Comparison of ENCODE assay signal across 8 cellular contexts in genomic region chr6:157068691-157069228, GRCh38.
DNase-seq lines count a peak whose midpoint lies in the region; ATAC-seq and TF ChIP-seq lines count a peak whose summit lies in the region.

No MANE protein-coding gene starts in this region.

- no peaks in the 10 kb centered on the region for H3K27me3 Mint-ChIP-seq in IgD-negative memory B cell

- H3K27me3 ChIP-seq in foreskin keratinocyte: no peaks in the 10 kb centered on the region
- H3K27me3 ChIP-seq in esophagus muscularis mucosa: no peaks in the 10 kb centered on the region
- H3K27me3 ChIP-seq in H7 (ENCODE audit: control insufficient read depth, insufficient read depth, low read length): no peaks in the 10 kb centered on the region

- peaks cover 0 to 2% (median 0%) of the 10 kb centered on the region in 3 donors for H3K9me3 Mint-ChIP-seq in IgD-negative memory B cell

- ATAC-seq in GM18508 (IDR thresholded peaks at IDR 0.05; ENCODE audit: insufficient read depth, unreplicated experiment) (peak; percentile 95), GM21717 (IDR thresholded peaks at IDR 0.05; ENCODE audit: unreplicated experiment) (peak; percentile 98), foreskin keratinocyte (peak; percentile 51)

- WGBS in esophagus muscularis mucosa: 52% methylated on average over 7 of the region's 7 CpGs

- no peak for TF ChIP-seq POLR2A in esophagus muscularis mucosa (IDR thresholded peaks at IDR 0.05; ENCODE audit: low read depth)

- peak overlapping the region in 3 of 4 donors; percentile 5 to 46 (median 18) for H3K4me3 Mint-ChIP-seq in IgD-negative memory B cell

- H3K4me3 ChIP-seq in esophagus muscularis mucosa: no peak overlapping the region
- no peak overlapping the region for H3K4me3 ChIP-seq in H7 (ENCODE audit: insufficient read depth, low read depth, low read length)

- peaks cover 5% of the 10 kb centered on the region for H3K36me3 Mint-ChIP-seq in IgD-negative memory B cell

- no peak overlapping the region for H3K27ac ChIP-seq in foreskin keratinocyte
- H3K27ac ChIP-seq in esophagus muscularis mucosa (replicated peaks in 1 of 4): no peak overlapping the region

- no peaks in the 10 kb centered on the region for H3K36me3 ChIP-seq in esophagus muscularis mucosa
- no peaks in the 10 kb centered on the region for H3K36me3 ChIP-seq in H7 (replicated peaks; ENCODE audit: control insufficient read depth, insufficient read depth, low read length)

- peak overlapping the region; percentile 3 to 78 (median 4) for H3K27ac Mint-ChIP-seq in IgD-negative memory B cell

- intact Hi-C loops in esophagus muscularis mucosa (cut with DNase I): no loop called here

- H3K4me1 ChIP-seq in foreskin keratinocyte: peaks cover 9% of the 10 kb centered on the region
- H3K4me1 ChIP-seq in esophagus muscularis mucosa: peaks cover 33 to 61% (median 58%) of the 10 kb centered on the region in 4 donors

- DNase-seq in foreskin keratinocyte (peak; percentile 13 to 39), SIG-M5 (lab: John Stamatoyannopoulos, UW) (no peak), esophagus muscularis mucosa (ENCODE audit: extremely low spot score) (no peak), germinal center (ENCODE audit: low spot score) (no peak), H7 (no peak)

- no peak for TF ChIP-seq EP300 in esophagus muscularis mucosa (IDR thresholded peaks at IDR 0.05)

- H3K4me1 Mint-ChIP-seq in IgD-negative memory B cell: peaks cover 41 to 59% (median 57%) of the 10 kb centered on the region in 3 donors

- H3K9me3 ChIP-seq in esophagus muscularis mucosa: no peaks in the 10 kb centered on the region

- TF ChIP-seq CTCF in foreskin keratinocyte (conservative IDR thresholded peaks at IDR 0.05) (no peak), esophagus muscularis mucosa (IDR thresholded peaks at IDR 0.05) (no peak)

Comparison
In these comparisons a context has a peak if more than half of its experiments do, and no peak if none do; other contexts are left out.
1. DNase-seq: peak in foreskin keratinocyte (2 of 2); none in SIG-M5 (single experiment), esophagus muscularis mucosa (single experiment), germinal center (single experiment) and H7 (single experiment).
2. Peak in every context shown above with its lines, with median percentiles within 50 percentile points of each other: ATAC-seq.